1 cellular context compared by ENCODE assay signal in genomic region chr3:123832712-123833397, GRCh38.
TF ChIP-seq lines count a peak whose summit lies in the region.

No MANE protein-coding gene starts in this region.

TF ChIP-seq in SK-N-SH treated with all-trans-retinoic acid at 6 μM for 48 hours, 23 proteins besides CTCF, POLR2A, EP300 and RAD21 (continued from another document):
- no peak for TF ChIP-seq CSRNP3 (CRISPR knock-in tag; IDR thresholded peaks at IDR 0.05)
- TF ChIP-seq, protein P1, sequence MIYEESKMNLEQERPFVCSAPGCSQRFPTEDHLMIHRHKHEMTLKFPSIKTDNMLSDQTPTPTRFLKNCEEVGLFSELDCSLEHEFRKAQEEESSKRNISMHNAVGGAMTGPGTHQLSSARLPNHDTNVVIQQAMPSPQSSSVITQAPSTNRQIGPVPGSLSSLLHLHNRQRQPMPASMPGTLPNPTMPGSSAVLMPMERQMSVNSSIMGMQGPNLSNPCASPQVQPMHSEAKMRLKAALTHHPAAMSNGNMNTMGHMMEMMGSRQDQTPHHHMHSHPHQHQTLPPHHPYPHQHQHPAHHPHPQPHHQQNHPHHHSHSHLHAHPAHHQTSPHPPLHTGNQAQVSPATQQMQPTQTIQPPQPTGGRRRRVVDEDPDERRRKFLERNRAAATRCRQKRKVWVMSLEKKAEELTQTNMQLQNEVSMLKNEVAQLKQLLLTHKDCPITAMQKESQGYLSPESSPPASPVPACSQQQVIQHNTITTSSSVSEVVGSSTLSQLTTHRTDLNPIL (CRISPR knock-in tag; IDR thresholded peaks at IDR 0.05; ENCODE audit: low read depth): no peak
- no peak for TF ChIP-seq CSDC2 (CRISPR knock-in tag; IDR thresholded peaks at IDR 0.05)
- TF ChIP-seq ARNTL (CRISPR knock-in tag; IDR thresholded peaks at IDR 0.05; ENCODE audit: borderline replicate concordance, low read depth): no peak
- TF ChIP-seq TSHZ2 (CRISPR knock-in tag; IDR thresholded peaks at IDR 0.05): no peak
- TF ChIP-seq ISL1 (CRISPR knock-in tag; IDR thresholded peaks at IDR 0.05): no peak
- no peak for TF ChIP-seq ZNF565 (CRISPR knock-in tag; conservative IDR thresholded peaks at IDR 0.05; ENCODE audit: low read depth)
- TF ChIP-seq ZNF8 (CRISPR knock-in tag; IDR thresholded peaks at IDR 0.05): no peak
